Comparison of ENCODE assay signal across 28 cellular contexts in the genomic region with DNA sequence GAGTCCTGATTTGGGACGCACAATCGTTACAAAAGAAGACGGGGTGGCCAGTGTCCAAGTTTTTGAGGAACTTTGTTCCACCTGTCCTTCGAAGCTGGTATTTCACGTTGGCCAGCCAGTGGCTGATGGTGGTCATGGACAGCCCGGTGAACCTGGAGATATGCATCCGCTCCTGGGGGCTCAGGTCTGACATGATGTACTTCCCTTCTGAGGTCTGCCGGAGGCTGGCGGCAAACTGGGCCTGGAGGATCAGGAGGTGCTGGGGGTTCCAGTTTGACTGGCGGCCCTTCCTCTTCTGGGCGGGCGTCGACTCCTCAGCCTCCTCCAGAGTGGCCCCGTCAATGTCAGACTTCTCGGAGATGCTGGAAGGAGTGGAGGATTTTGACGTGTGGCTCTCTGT.
"Had no signal": no experiment of that assay in that cellular context is flagged by ENCODE, and none has a peak within 500 bp of the region (broad histone marks: within the 10 kb centered on the region; RNA-seq: fewer than 3 reads in every experiment).

No MANE protein-coding gene starts in this region.

- DNase-seq: activated B cell treated with CpG ODN at 0.5 μM for 24 hours; activated CD4-positive, alpha-beta T cell treated with anti-CD3 and anti-CD28 coated beads for 48 hours; activated CD4-positive, alpha-beta T cell treated with anti-CD3 and anti-CD28 coated beads, Interleukin-2, amount 50 U/mL, for 1 hour; activated CD4-positive, alpha-beta T cell treated with anti-CD3 and anti-CD28 coated beads, Interleukin-2, amount 50 U/mL, for 48 hours; activated CD8-positive, alpha-beta memory T cell treated with anti-CD3 and anti-CD28 coated beads for 24 hours; activated CD8-positive, alpha-beta T cell treated with anti-CD3 and anti-CD28 coated beads for 36 hours; activated naive CD4-positive, alpha-beta T cell treated with anti-CD3 and anti-CD28 coated beads for 36 hours; activated naive CD8-positive, alpha-beta T cell treated with anti-CD3 and anti-CD28 coated beads for 36 hours; activated naive CD8-positive, alpha-beta T cell treated with anti-CD3 and anti-CD28 coated beads, Interleukin-2, amount 50 U/mL, for 24 hours; activated T-cell treated with anti-CD3 and anti-CD28 coated beads, Interleukin-2, amount 50 U/mL, for 1 hour; activated T-cell treated with anti-CD3 and anti-CD28 coated beads, Interleukin-2, amount 50 U/mL, for 48 hours; adrenal gland; amygdala; body of pancreas; caudate nucleus; colonic mucosa; effector CD8-positive, alpha-beta T cell; esophagus squamous epithelium; foreskin melanocyte; T-helper 1 cell; T-helper 17 cell; T1000; WERI-Rb-1 had no signal

- H3K36me3 ChIP-seq: adrenal gland, colonic mucosa, WERI-Rb-1 had no signal

- FAIRE-seq: endometrium, endothelial cell of umbilical vein had no signal

- H3K9me3 ChIP-seq: adrenal gland, body of pancreas, colonic mucosa, esophagus squamous epithelium, gastroesophageal sphincter had no signal

- H3K4me3 ChIP-seq: adrenal gland, body of pancreas, colonic mucosa, esophagus squamous epithelium, gastroesophageal sphincter had no signal

- H3K4me1 ChIP-seq: adrenal gland, body of pancreas, colonic mucosa, esophagus squamous epithelium had no signal

- ATAC-seq: activated CD4-positive, CD25-positive, alpha-beta regulatory T cell treated with anti-CD3 and anti-CD28 coated beads, Interleukin-2, amount 50 U/mL, for 24 hours; activated CD8-positive, alpha-beta T cell treated with anti-CD3 and anti-CD28 coated beads for 36 hours; activated naive CD8-positive, alpha-beta T cell treated with anti-CD3 and anti-CD28 coated beads, Interleukin-2, amount 50 U/mL, for 24 hours; body of pancreas; gastroesophageal sphincter; T-helper 17 cell had no signal

- H3K27ac ChIP-seq: adrenal gland, body of pancreas, colonic mucosa, epithelial cell of prostate, esophagus squamous epithelium, gastroesophageal sphincter, WERI-Rb-1 had no signal

- H3K27me3 ChIP-seq: adrenal gland, body of pancreas, colonic mucosa, esophagus squamous epithelium, gastroesophageal sphincter had no signal
